In the genomic region with DNA sequence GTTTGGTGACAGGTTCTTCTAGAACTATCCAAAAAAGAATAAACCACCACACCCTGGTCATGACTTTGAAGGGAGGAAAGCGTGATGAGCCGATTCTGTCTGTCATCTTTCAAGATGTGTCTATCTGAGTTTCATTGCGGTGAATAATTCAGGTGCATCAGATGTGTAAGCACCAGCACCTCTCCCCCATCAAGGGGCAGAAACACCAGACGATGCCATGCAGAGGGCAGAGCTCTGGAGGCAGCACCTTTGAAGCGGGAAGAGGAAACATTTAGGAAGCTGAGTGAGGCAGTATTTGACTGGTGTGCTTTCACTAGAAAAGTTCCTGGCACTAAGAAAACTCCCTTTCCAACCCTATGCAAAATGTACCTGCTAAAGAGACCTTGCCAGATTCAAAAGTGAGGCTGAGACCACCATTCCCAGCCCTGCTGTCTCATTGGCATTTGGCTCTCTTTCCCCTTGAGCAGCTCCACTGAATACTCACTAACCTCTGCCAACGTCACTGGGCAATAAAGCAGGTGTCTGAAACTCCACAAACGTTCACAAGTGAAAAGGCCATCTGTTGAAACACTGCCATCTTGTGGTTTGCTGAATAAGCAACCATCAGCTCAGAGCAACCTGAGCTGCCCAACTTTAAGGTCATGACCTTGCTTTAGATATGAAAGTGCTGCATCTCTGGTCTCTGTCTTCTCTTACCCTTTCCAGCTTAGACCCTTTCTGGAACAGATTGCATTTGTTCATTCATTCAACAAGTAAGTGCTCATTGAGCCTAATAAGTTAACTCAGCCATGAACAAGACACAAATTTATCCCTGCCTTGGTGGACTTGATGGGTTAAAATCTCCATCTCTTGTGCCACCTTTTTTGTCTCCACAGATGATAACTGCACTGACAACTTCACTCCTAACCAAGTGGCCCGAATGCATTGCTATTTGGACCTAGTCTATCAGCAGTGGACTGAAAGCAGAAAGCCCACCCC, we compare ENCODE assay signal across 9 cellular contexts.
A peak's percentile ranks its signal among the peaks of the same experiment; 100 is the strongest.
DNase-seq lines count a peak whose midpoint lies in the region; ATAC-seq, FAIRE-seq and TF ChIP-seq lines count a peak whose summit lies in the region.
"Had no signal": no experiment of that assay in that cellular context is flagged by ENCODE, and none has a peak within 500 bp of the region (broad histone marks: within the 10 kb centered on the region; RNA-seq: fewer than 3 reads in every experiment).

No MANE protein-coding gene starts in this region.

- H3K9me3 ChIP-seq in body of pancreas (no peaks in the 10 kb centered on the region), kidney (ENCODE audit: control insufficient read depth in 1 of 2, low read length in 2 of 2) (no peaks in the 10 kb centered on the region), upper lobe of left lung (no peaks in the 10 kb centered on the region)

- DNase-seq in NK-92 treated with Interleukin-12 subunit alpha and Interleukin-12 subunit beta, amount 100 ng/mL, for 24 hours (lab: John Stamatoyannopoulos, UW): peak; percentile 1
- no peak for DNase-seq in NK-92 (lab: John Stamatoyannopoulos, UW; ENCODE audit: unreplicated experiment)
- peak; percentile 17 for DNase-seq in HPDE6-E6E7 (ENCODE audit: extremely low spot score)
- peak; percentile 75 for DNase-seq in NCI-H524 treated with DMSO at 0.1 percent for 48 hours (lab: John Stamatoyannopoulos, UW)
- DNase-seq in body of pancreas: peak; percentile 64 to 81 (median 74)
- no peak for DNase-seq in kidney
- peak in 1 of 2 donors; percentile 42 for DNase-seq in upper lobe of left lung

- no peak for FAIRE-seq in kidney (lab: Jason Lieb, UNC)
- FAIRE-seq: colon had no signal

- H3K27me3 ChIP-seq in body of pancreas: no peaks in the 10 kb centered on the region
- H3K27me3 ChIP-seq in upper lobe of left lung: no peaks in the 10 kb centered on the region

- TF ChIP-seq EP300 in upper lobe of left lung (IDR thresholded peaks at IDR 0.05): no peak

- H3K9ac ChIP-seq in kidney (ENCODE audit: low read length in 2 of 2): no peak overlapping the region

- TF ChIP-seq CTCF in body of pancreas (IDR thresholded peaks at IDR 0.05): peak; percentile 58 to 91 (median 87)
- peak; percentile 79 for TF ChIP-seq CTCF in kidney (IDR thresholded peaks at IDR 0.05; ENCODE audit: borderline replicate concordance, extremely low read depth, insufficient read depth)
- peak in 5 of 6 experiments; percentile 27 to 59 (median 53) for TF ChIP-seq CTCF in upper lobe of left lung (IDR thresholded peaks at IDR 0.05)

- H3K4me3 ChIP-seq in body of pancreas: no peak overlapping the region
- no peak overlapping the region for H3K4me3 ChIP-seq in kidney (ENCODE audit: low read length in 2 of 2)
- no peak overlapping the region for H3K4me3 ChIP-seq in upper lobe of left lung

- ATAC-seq in GM21526 (IDR thresholded peaks at IDR 0.05; ENCODE audit: low FRiP score, unreplicated experiment): peak; percentile 85
- peak; percentile 93 for ATAC-seq in body of pancreas
- ATAC-seq in upper lobe of left lung (ENCODE audit: low FRiP score in 2 of 2): peak in 1 of 2 donors; percentile 41

- no peaks in the 10 kb centered on the region for H3K36me3 ChIP-seq in body of pancreas (replicated peaks in 1 of 2; ENCODE audit: insufficient read depth in 1 of 2, low read depth in 2 of 2)
- no peaks in the 10 kb centered on the region for H3K36me3 ChIP-seq in kidney (ENCODE audit: control insufficient read depth in 1 of 2, insufficient read depth in 2 of 2, low read length in 2 of 2)
- H3K36me3 ChIP-seq in upper lobe of left lung: no peaks in the 10 kb centered on the region

- intact Hi-C loops in body of pancreas (cut with DNase I): no loop called here
- intact Hi-C loops in kidney (cut with DNase I): no loop called here

- TF ChIP-seq POLR2A in body of pancreas (IDR thresholded peaks at IDR 0.05) (no peak), upper lobe of left lung (IDR thresholded peaks at IDR 0.05) (no peak)

- 50% methylated on average over 8 of the region's 8 CpGs for WGBS in body of pancreas, 2 donors
- 56 to 59% methylated on average over 8 of the region's 8 CpGs for WGBS in upper lobe of left lung, 2 donors

- H3K4me1 ChIP-seq in body of pancreas: peaks cover 11% of the 10 kb centered on the region
- no peaks in the 10 kb centered on the region for H3K4me1 ChIP-seq in kidney (ENCODE audit: control insufficient read depth in 1 of 2, insufficient read depth in 1 of 2, low read depth in 1 of 2, low read length in 2 of 2)
- H3K4me1 ChIP-seq in upper lobe of left lung: peaks cover 0 to 4% (median 0%) of the 10 kb centered on the region in 4 donors

- peak overlapping the region in 2 of 4 donors; percentile 9 to 31 for H3K27ac ChIP-seq in body of pancreas
- no peak overlapping the region for H3K27ac ChIP-seq in kidney (ENCODE audit: low read depth in 2 of 2, low read length in 2 of 2)
- no peak overlapping the region for H3K27ac ChIP-seq in upper lobe of left lung

Comparison
In these comparisons a context has a peak if more than half of its experiments do, and no peak if none do; other contexts are left out.
1. DNase-seq: peak in NK-92 treated with Interleukin-12 subunit alpha and Interleukin-12 subunit beta, amount 100 ng/mL, for 24 hours (single experiment), HPDE6-E6E7 (single experiment), NCI-H524 treated with DMSO at 0.1 percent for 48 hours (single experiment) and body of pancreas (4 of 4); none in NK-92 (single experiment) and kidney (single experiment).
2. Peak in every context shown above with its lines, with median percentiles within 50 percentile points of each other: CTCF ChIP-seq.